ENCODE assay signal across 19 cellular contexts in genomic region chr6:164144316-164144715, GRCh38.
"Had no signal": no experiment of that assay in that cellular context is flagged by ENCODE, and none has a peak within 500 bp of the region (broad histone marks: within the 10 kb centered on the region; RNA-seq: fewer than 3 reads in every experiment).

No MANE protein-coding gene starts in this region.

- H3K4me1 Mint-ChIP-seq: immature natural killer cell, mesothelial cell of epicardium had no signal

- H3K27ac Mint-ChIP-seq: immature natural killer cell, mesothelial cell of epicardium had no signal

- H3K4me3 Mint-ChIP-seq: immature natural killer cell, mesothelial cell of epicardium had no signal

- ATAC-seq: foreskin keratinocyte, gastroesophageal sphincter, heart left ventricle, left colon, left lobe of liver, lower lobe of right lung, mucosa of descending colon had no signal

- H3K9me3 Mint-ChIP-seq: immature natural killer cell had no signal

- DNase-seq: dermis blood vessel endothelial cell; dorsolateral prefrontal cortex; effector CD4-positive, alpha-beta T cell; effector memory CD4-positive, alpha-beta T cell; foreskin keratinocyte; heart left ventricle; hypothalamus; immature natural killer cell; islet precursor cell; kidney; kidney glomerular epithelial cell; left colon; left ventricle myocardium inferior; lower lobe of right lung; mesenchymal stem cell; mucosa of descending colon had no signal

- H3K36me3 Mint-ChIP-seq: immature natural killer cell, mesothelial cell of epicardium had no signal
